Comparison of ENCODE assay signal across 13 cellular contexts in the genomic region with DNA sequence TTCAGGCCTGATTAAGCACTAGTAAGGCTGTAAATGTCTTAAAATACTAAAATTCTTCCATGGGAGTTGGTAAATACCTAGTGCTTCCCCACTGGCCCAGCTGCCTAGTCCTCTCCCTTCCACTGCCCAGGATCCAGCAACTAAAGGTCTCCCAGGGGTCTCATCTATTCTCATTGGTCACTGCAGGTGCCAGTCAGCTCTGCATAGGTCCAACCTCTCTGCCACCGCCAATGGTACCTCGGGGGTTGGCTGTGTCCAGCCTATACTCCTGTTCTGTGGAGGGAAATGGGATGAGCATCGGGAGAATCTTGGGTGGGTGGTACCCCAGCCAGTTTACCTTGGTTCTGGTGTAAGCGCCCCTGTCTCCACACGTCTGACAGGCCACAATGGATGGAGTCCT. TPM values are rescaled to one million over a fixed set of nuclear protein-coding genes. Genes with fewer than 3 reads are reported as not detected.
DNase-seq lines count a peak whose midpoint lies in the region; ATAC-seq and TF ChIP-seq lines count a peak whose summit lies in the region.
"Had no signal": no experiment of that assay in that cellular context is flagged by ENCODE, and none has a peak within 500 bp of the region (broad histone marks: within the 10 kb centered on the region; RNA-seq: fewer than 3 reads in every experiment).

No MANE protein-coding gene starts in this region.

- H4K91ac ChIP-seq in mesenchymal stem cell (ENCODE audit: low read length), result no peak overlapping the region

- H3K18ac ChIP-seq in mesenchymal stem cell (ENCODE audit: low read depth in 1 of 2, low read length in 2 of 2), result no peak overlapping the region

- H2BK5ac ChIP-seq in mesenchymal stem cell (ENCODE audit: low read depth, low read length, poor library complexity, severe bottlenecking), result no peak overlapping the region

- CTCF ChIA-PET in HEK293T (lab: Yijun Ruan, JAX), result interaction anchor here (0.9 to 1.2 kb wide), 2 partner anchors 18 to 1008 kb away, joined by 3 read pairs; no protein-coding TSS in a partner anchor

- in situ Hi-C loops in brain microvascular endothelial cell (cut with HindIII; ENCODE audit: low pct_ligation_motif_present, low sequenced_read_pairs), result no loop called here

- no peak overlapping the region for H3K14ac ChIP-seq in mesenchymal stem cell (ENCODE audit: low read length in 2 of 2)

- no peak overlapping the region for H3K4me2 ChIP-seq in mesenchymal stem cell (ENCODE audit: low read length, poor library complexity, severe bottlenecking)

- H3K79me1 ChIP-seq in mesenchymal stem cell (replicated peaks; ENCODE audit: low read length, poor library complexity, severe bottlenecking), result peaks cover 2% of the 10 kb centered on the region

- WGBS in mesenchymal stem cell, result 77% methylated on average over 5 of the region's 5 CpGs

- ATAC-seq in GM19328 (IDR thresholded peaks at IDR 0.05; ENCODE audit: unreplicated experiment) (no peak), left lobe of liver (no peak), HG02938 (IDR thresholded peaks at IDR 0.05; ENCODE audit: unreplicated experiment) (no peak)
- ATAC-seq: natural killer cell, T-helper 17 cell had no signal

- H3K4ac ChIP-seq in mesenchymal stem cell (ENCODE audit: low read depth in 1 of 2, low read length in 2 of 2), result no peak overlapping the region

- no peak overlapping the region for H2BK15ac ChIP-seq in mesenchymal stem cell (ENCODE audit: low read depth, poor library complexity, severe bottlenecking)

- no peak overlapping the region for H4K8ac ChIP-seq in mesenchymal stem cell (ENCODE audit: low read length)

- TF ChIP-seq CTCF in brain microvascular endothelial cell (IDR thresholded peaks at IDR 0.05; ENCODE audit: low read depth, low read length, missing control alignments), result no peak

- POLR2A ChIA-PET in HEK293T (lab: Yijun Ruan, JAX), result no interaction called here

- H3K4me3 ChIP-seq in brain microvascular endothelial cell (ENCODE audit: low read depth, low read length), result no peak overlapping the region
- peak overlapping the region in 1 of 2 experiments; percentile 36 for H3K4me3 ChIP-seq in mesenchymal stem cell (ENCODE audit: insufficient read depth in 1 of 2, low read depth in 1 of 2, low read length in 2 of 2)

- DNase-seq in A172 (ENCODE audit: low spot score), result peak; percentile 19
- no peak for DNase-seq in HEK293T (ENCODE audit: extremely low spot score)
- DNase-seq in brain microvascular endothelial cell, result no peak
- DNase-seq in mesenchymal stem cell, result no peak
- no peak for DNase-seq in cerebellar nuclear complex (lab: John Stamatoyannopoulos, UW)
- DNase-seq in left lobe of liver (ENCODE audit: low spot score), result no peak
- DNase-seq: KBM-7, natural killer cell, NCI-H1417, NCI-H524 treated with DMSO at 0.1 percent for 48 hours, T-helper 17 cell had no signal

- H3K4me1 ChIP-seq in mesenchymal stem cell (ENCODE audit: control insufficient read depth, insufficient read depth, low read depth, low read length), result peaks cover 9% of the 10 kb centered on the region

- no peak overlapping the region for H3K23ac ChIP-seq in mesenchymal stem cell (ENCODE audit: low read length in 2 of 2)

- peak overlapping the region; percentile 78 for H3K9ac ChIP-seq in mesenchymal stem cell (ENCODE audit: low read length)

- H2AFZ ChIP-seq in mesenchymal stem cell (ENCODE audit: low read depth, low read length), result no peak overlapping the region

- no peak overlapping the region for H2BK120ac ChIP-seq in mesenchymal stem cell (ENCODE audit: low read depth, low read length)

- no peaks in the 10 kb centered on the region for H3K9me3 ChIP-seq in mesenchymal stem cell (ENCODE audit: control insufficient read depth, low read length)

- H3K27me3 ChIP-seq in brain microvascular endothelial cell (replicated peaks), result no peaks in the 10 kb centered on the region
- H3K27me3 ChIP-seq in mesenchymal stem cell (ENCODE audit: control insufficient read depth in 1 of 2, insufficient read depth in 1 of 2, low read length in 2 of 2), result no peaks in the 10 kb centered on the region

- H3K27ac ChIP-seq in brain microvascular endothelial cell (peak overlapping the region; percentile 44), mesenchymal stem cell (ENCODE audit: low read length, poor library complexity, severe bottlenecking) (no peak overlapping the region)

- no peaks in the 10 kb centered on the region for H3K36me3 ChIP-seq in brain microvascular endothelial cell (replicated peaks)
- H3K36me3 ChIP-seq in mesenchymal stem cell (ENCODE audit: control insufficient read depth in 1 of 2, insufficient read depth in 2 of 2, low read depth in 1 of 2, low read length in 2 of 2), result no peaks in the 10 kb centered on the region

- no peak overlapping the region for H2AK5ac ChIP-seq in mesenchymal stem cell (ENCODE audit: low read length, severe bottlenecking)

- no peak overlapping the region for H2BK12ac ChIP-seq in mesenchymal stem cell (ENCODE audit: low read length in 2 of 2)

TF ChIP-seq in HEK293T, 16 proteins besides CTCF, POLR2A, EP300 and RAD21:
- TF ChIP-seq ARNT (IDR thresholded peaks at IDR 0.05) (no peak), FOXK2 (IDR thresholded peaks at IDR 0.05) (no peak), SUZ12 (IDR thresholded peaks at IDR 0.05) (no peak), PKNOX1 (IDR thresholded peaks at IDR 0.05) (peak; percentile 96)

RNA-seq across cellular contexts. Expression of gene CREB5, which starts 6.1 kb away (rescaled TPM):
- total RNA-seq in A172 (2014; rRNA removed; shearing (Covaris generic)), result 1.4 and 3.2 TPM in 2 replicates
- polyA plus RNA-seq in mesenchymal stem cell (2013, experiment 1 of 2), result 2.7 TPM
- polyA plus RNA-seq in mesenchymal stem cell (2013, experiment 2 of 2), result 2.8 TPM
- total RNA-seq in left lobe of liver, result 0.53 TPM
